Comparison of ENCODE assay signal across 31 cellular contexts in the genomic region with DNA sequence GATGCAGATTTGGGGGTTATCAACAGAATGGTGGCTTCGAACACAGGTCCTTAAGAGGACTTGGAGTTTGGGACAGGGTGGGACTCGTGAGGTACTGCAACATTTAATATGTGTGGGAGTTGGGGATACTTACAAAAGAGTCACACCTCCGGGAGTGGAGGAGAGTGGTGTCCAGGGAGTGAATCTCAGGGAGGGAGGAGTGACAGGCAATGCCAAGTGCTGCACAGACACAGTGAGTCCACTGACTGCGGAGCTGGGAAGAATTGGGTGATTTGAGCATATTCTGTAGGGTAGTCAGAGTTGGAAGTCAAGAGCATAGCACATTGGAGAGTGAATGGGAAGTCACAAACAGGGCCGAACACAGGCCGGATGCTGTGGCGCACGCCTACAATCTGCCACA. TPM values are rescaled to one million over a fixed set of nuclear protein-coding genes. Genes with fewer than 3 reads are reported as not detected.
DNase-seq lines count a peak whose midpoint lies in the region; ATAC-seq, FAIRE-seq and TF ChIP-seq lines count a peak whose summit lies in the region.
"Had no signal": no experiment of that assay in that cellular context is flagged by ENCODE, and none has a peak within 500 bp of the region (broad histone marks: within the 10 kb centered on the region; RNA-seq: fewer than 3 reads in every experiment).

No MANE protein-coding gene starts in this region.

- no peak overlapping the region for H4K91ac ChIP-seq in trophoblast cell (ENCODE audit: low read depth, low read length)

- H4K20me1 ChIP-seq in GM23338 (replicated peaks; ENCODE audit: insufficient read depth) = peaks cover 87% of the 10 kb centered on the region
- peaks cover 16% of the 10 kb centered on the region for H4K20me1 ChIP-seq in GM12878 (ENCODE audit: control insufficient read depth, insufficient read depth)

- no peak overlapping the region for H2BK120ac ChIP-seq in trophoblast cell (ENCODE audit: insufficient read depth, low read length, poor library complexity)

- 95% methylated on average over 8 of the region's 8 CpGs for WGBS in GM12878 (ENCODE audit: insufficient coverage, insufficient replicate concordance, low lambda C conversion rate, missing lambda C conversion rate)
- WGBS in trophoblast cell (ENCODE audit: extremely low coverage, insufficient coverage, insufficient read length) = no CpG with 5 or more reads among the region's 8 CpGs
- WGBS in right lobe of liver (ENCODE audit: insufficient coverage, low coverage, low lambda C conversion rate, missing lambda C conversion rate) = 83% methylated on average over 4 of the region's 8 CpGs

- RAD21 ChIA-PET in GM12878 (lab: Charles Lee; ENCODE audit: unreplicated experiment) = no interaction called here

- peak overlapping the region; percentile 44 for H3K27ac Mint-ChIP-seq in activated CD8-positive, alpha-beta memory T cell treated with anti-CD3 and anti-CD28 coated beads, Interleukin-2, amount 10 ng/mL, durations not matched to agents 7 days and 5 days
- no peak overlapping the region for H3K27ac Mint-ChIP-seq in GM23338

- SMC1A ChIA-PET in GM12878 (lab: Charles Lee; ENCODE audit: uncharacterized antibody, unreplicated experiment) = interaction anchor here (0.9 kb wide), 2 partner anchors 7 to 12 kb away, joined by 3 to 4 read pairs; no protein-coding TSS in a partner anchor

- H3K4me2 ChIP-seq in GM23338 (no peak overlapping the region), GM12878 (ENCODE audit: control insufficient read depth, insufficient read depth) (peak overlapping the region; percentile 32), trophoblast cell (ENCODE audit: low read length) (no peak overlapping the region)
- H3K4me2 ChIP-seq: A549, PC-9 had no signal

- H3K9me3 ChIP-seq in GM12878 (replicated peaks; ENCODE audit: control insufficient read depth, insufficient read depth, low read length) = no peaks in the 10 kb centered on the region
- no peaks in the 10 kb centered on the region for H3K9me3 ChIP-seq in trophoblast cell (ENCODE audit: insufficient read depth, low read depth, low read length)
- H3K9me3 ChIP-seq in right lobe of liver = no peaks in the 10 kb centered on the region
- H3K9me3 ChIP-seq: A549, prostate gland, sigmoid colon, thoracic aorta had no signal

- POLR2A ChIA-PET in GM12878 (lab: Charles Lee) = no interaction called here

- H4K8ac ChIP-seq in trophoblast cell (ENCODE audit: low read depth, low read length) = no peak overlapping the region

- no peak for TF ChIP-seq EP300 in GM12878 (IDR thresholded peaks at IDR 0.05; ENCODE audit: borderline replicate concordance in 1 of 2, control insufficient read depth in 1 of 2, low read depth in 2 of 2, low read length in 2 of 2)

- TSS peak; percentile 5 for BruUV-seq in GM12878 (replicated peaks; lab: Mats Ljungman, UMichigan)

- H3K4me3 Mint-ChIP-seq in activated CD8-positive, alpha-beta memory T cell treated with anti-CD3 and anti-CD28 coated beads, Interleukin-2, amount 10 ng/mL, durations not matched to agents 7 days and 5 days = no peak overlapping the region
- H3K4me3 Mint-ChIP-seq in GM23338 = no peak overlapping the region

- H3K9me3 Mint-ChIP-seq in activated CD8-positive, alpha-beta memory T cell treated with anti-CD3 and anti-CD28 coated beads, Interleukin-2, amount 10 ng/mL, durations not matched to agents 7 days and 5 days (ENCODE audit: low read depth) = no peaks in the 10 kb centered on the region
- H3K9me3 Mint-ChIP-seq in GM23338 = no peaks in the 10 kb centered on the region

- H3K79me1 ChIP-seq in trophoblast cell (ENCODE audit: low read length) = peaks cover 7% of the 10 kb centered on the region

- peaks cover 5% of the 10 kb centered on the region; the same call in 1 of the 2 replicates for H3K36me3 ChIP-seq in GM23338 (ENCODE audit: insufficient read depth)
- H3K36me3 ChIP-seq in GM12878 (ENCODE audit: control insufficient read depth in 2 of 2, insufficient read depth in 2 of 2, low read length in 1 of 2) = peaks cover 0 to 17% of the 10 kb centered on the region in 2 experiments; a peak in 3 of 4 replicates
- H3K36me3 ChIP-seq in trophoblast cell (ENCODE audit: control insufficient read depth in 1 of 2, insufficient read depth in 2 of 2, low read length in 2 of 2) = peaks cover 8 to 19% of the 10 kb centered on the region in 2 experiments
- peaks cover 0 to 8% (median 0%) of the 10 kb centered on the region in 4 donors for H3K36me3 ChIP-seq in right lobe of liver
- H3K36me3 ChIP-seq: prostate gland, thoracic aorta had no signal

- peaks cover 97% of the 10 kb centered on the region for H3K79me2 ChIP-seq in GM23338 (replicated peaks; ENCODE audit: insufficient read depth)
- peaks cover 96% of the 10 kb centered on the region for H3K79me2 ChIP-seq in GM12878 (ENCODE audit: control insufficient read depth, insufficient read depth, low read length)
- H3K79me2 ChIP-seq in trophoblast cell (ENCODE audit: control insufficient read depth, insufficient read depth, low read length, poor library complexity) = peaks cover 44% of the 10 kb centered on the region

- H3K4me1 ChIP-seq in GM23338 (ENCODE audit: insufficient read depth) (peaks cover 20% of the 10 kb centered on the region), GM12878 (ENCODE audit: control insufficient read depth, insufficient read depth, low read length) (0 out of 2 replicates have a peak, but pooled peaks cover 4% of the 10 kb centered on the region), trophoblast cell (ENCODE audit: control insufficient read depth in 1 of 2, insufficient read depth in 2 of 2, low read length in 2 of 2) (peaks cover 3 to 14% of the 10 kb centered on the region in 2 experiments), right lobe of liver (peaks cover 0 to 19% (median 6%) of the 10 kb centered on the region in 4 donors)

- CTCF ChIA-PET in activated CD8-positive, alpha-beta memory T cell treated with anti-CD3 and anti-CD28 coated beads, Interleukin-2, amount 10 ng/mL, durations not matched to agents 7 days and 5 days (lab: Charles Lee) = no interaction called here
- CTCF ChIA-PET in GM12878 (lab: Yijun Ruan, JAX) = no interaction called here

- no peak overlapping the region for H4K12ac ChIP-seq in trophoblast cell (ENCODE audit: low read depth, low read length)

- no peak overlapping the region for H3K23ac ChIP-seq in trophoblast cell (ENCODE audit: low read length)

- no peaks in the 10 kb centered on the region for H3K27me3 Mint-ChIP-seq in activated CD8-positive, alpha-beta memory T cell treated with anti-CD3 and anti-CD28 coated beads, Interleukin-2, amount 10 ng/mL, durations not matched to agents 7 days and 5 days
- peaks cover 2% of the 10 kb centered on the region for H3K27me3 Mint-ChIP-seq in GM23338 (ENCODE audit: insufficient read depth, low read depth, poor library complexity)

- no peak for DNase-seq in activated CD8-positive, alpha-beta memory T cell treated with anti-CD3 and anti-CD28 coated beads, Interleukin-2, amount 10 ng/mL, durations not matched to agents 7 days and 5 days
- no peak for DNase-seq in activated CD8-positive, alpha-beta memory T cell treated with anti-CD3 and anti-CD28 coated beads, Interleukin-2, amount 50 U/mL, for 4 hours
- DNase-seq in GM23338 (ENCODE audit: low spot score) (no peak), GM12878 (ENCODE audit: low read depth, low spot score) (no peak), trophoblast cell (no peak), cerebellar cortex (ENCODE audit: low spot score) (no peak), right lobe of liver (no peak), H54 (ENCODE audit: insufficient read length, low spot score) (no peak)
- DNase-seq: activated CD4-positive, alpha-beta T cell treated with anti-CD3 and anti-CD28 coated beads, Interleukin-2, amount 50 U/mL, for 1 hour; activated naive CD4-positive, alpha-beta T cell; AML-193; anterior cingulate cortex; cortex of kidney; foreskin fibroblast; heart right ventricle; kidney glomerular epithelial cell; mammary epithelial cell; NCI-H1092; NCI-H187; NCI-H2171 treated with DMSO at 0.1 percent for 48 hours; NCI-H526 treated with DMSO at 0.1 percent for 48 hours; PC-9; SHP77; sigmoid colon; stimulated activated CD4-positive, alpha-beta T cell treated with anti-CD3 and anti-CD28 coated beads, Interleukin-15, amount 100 ng/mL, for 24 hours; stimulated activated naive CD4-positive, alpha-beta T cell treated with Interleukin-2 at 50 U/mL for 16 hours had no signal

- ATAC-seq in activated CD8-positive, alpha-beta memory T cell treated with anti-CD3 and anti-CD28 coated beads, Interleukin-2, amount 10 ng/mL, durations not matched to agents 7 days and 5 days = no peak
- ATAC-seq in GM23338 (no peak), GM12878 (no peak), right lobe of liver (no peak)
- ATAC-seq: A549, esophagus mucosa, heart right ventricle had no signal

- no peak overlapping the region for H3K18ac ChIP-seq in trophoblast cell (ENCODE audit: low read length)

- no peak overlapping the region for H2BK5ac ChIP-seq in trophoblast cell (ENCODE audit: low read depth, low read length, poor library complexity)

- H2AFZ ChIP-seq in GM23338 (no peak overlapping the region), GM12878 (ENCODE audit: control insufficient read depth, low read depth, low read length) (no peak overlapping the region), trophoblast cell (ENCODE audit: insufficient read depth, low read length, poor library complexity) (no peak overlapping the region)
- H2AFZ ChIP-seq: PC-9 had no signal

- no peak for TF ChIP-seq RAD21 in GM12878 (IDR thresholded peaks at IDR 0.05; ENCODE audit: insufficient read depth, low read depth, low read length)

- FAIRE-seq in GM12878 (lab: Jason Lieb, UNC) (no peak), H54 (lab: Jason Lieb, UNC) (no peak)
- FAIRE-seq: A549, H1 had no signal

- peak overlapping the region; percentile 91 for H3K4ac ChIP-seq in trophoblast cell (ENCODE audit: low read depth, low read length)

- H3K36me3 Mint-ChIP-seq in activated CD8-positive, alpha-beta memory T cell treated with anti-CD3 and anti-CD28 coated beads, Interleukin-2, amount 10 ng/mL, durations not matched to agents 7 days and 5 days = peaks cover 49% of the 10 kb centered on the region
- H3K36me3 Mint-ChIP-seq in GM23338 (ENCODE audit: low read depth) = peaks cover 33% of the 10 kb centered on the region

- no peak overlapping the region for H3K14ac ChIP-seq in trophoblast cell (ENCODE audit: low read length)

- H3K4me1 Mint-ChIP-seq in activated CD8-positive, alpha-beta memory T cell treated with anti-CD3 and anti-CD28 coated beads, Interleukin-2, amount 10 ng/mL, durations not matched to agents 7 days and 5 days = peaks cover 48% of the 10 kb centered on the region
- H3K4me1 Mint-ChIP-seq in GM23338 = peaks cover 50% of the 10 kb centered on the region

- intact Hi-C loops in GM12878 (cut with micrococcal nuclease; ENCODE audit: unreplicated experiment) = no loop called here
- intact Hi-C loops in right lobe of liver (cut with DNase I) = no loop called here

- H3K4me3 ChIP-seq in GM23338 (no peak overlapping the region), GM12878 (no peak overlapping the region; the same call in 1 of the 2 replicates), trophoblast cell (ENCODE audit: low read depth, low read length) (no peak overlapping the region), right lobe of liver (no peak overlapping the region)
- H3K4me3 ChIP-seq: A549, heart right ventricle, PC-9, prostate gland, sigmoid colon, thoracic aorta had no signal

- no peak overlapping the region for H2BK12ac ChIP-seq in trophoblast cell (ENCODE audit: low read length)

- H3K9ac ChIP-seq in GM12878 (ENCODE audit: control insufficient read depth, insufficient read depth, low read length) (no peak overlapping the region), trophoblast cell (ENCODE audit: low read length) (no peak overlapping the region)

- H3K27ac ChIP-seq in GM23338 (ENCODE audit: low read depth) (0 out of 2 replicates have a peak overlapping the region, but pooled peaks have one; percentile 42), GM12878 (ENCODE audit: control insufficient read depth, insufficient read depth) (no peak overlapping the region), trophoblast cell (ENCODE audit: low read depth, low read length) (no peak overlapping the region), right lobe of liver (no peak overlapping the region)
- H3K27ac ChIP-seq: A549, heart right ventricle, PC-9, prostate gland, sigmoid colon, thoracic aorta had no signal

- H3K9me2 ChIP-seq in GM23338 (ENCODE audit: insufficient read depth) = no peaks in the 10 kb centered on the region

- TF ChIP-seq POLR2A in GM12878 (IDR thresholded peaks at IDR 0.05; ENCODE audit: low read depth, low read length) = no peak
- TF ChIP-seq POLR2A in right lobe of liver (IDR thresholded peaks at IDR 0.05) = no peak
- TF ChIP-seq POLR2A in H54 (IDR thresholded peaks at IDR 0.05; ENCODE audit: low read depth, low read length) = no peak

- no peak for TF ChIP-seq CTCF in GM23338 (conservative IDR thresholded peaks at IDR 0.05; ENCODE audit: low read depth in 2 of 2)
- TF ChIP-seq CTCF in GM12878 (IDR thresholded peaks at IDR 0.05 in 2 of 3, conservative IDR thresholded peaks at IDR 0.05 in 1 of 3; ENCODE audit: control insufficient read depth in 2 of 3, extremely low read depth in 1 of 3, insufficient read depth in 1 of 3, low read depth in 3 of 3, low read length in 3 of 3) = no peak
- no peak for TF ChIP-seq CTCF in right lobe of liver (IDR thresholded peaks at IDR 0.05)

- H2AK5ac ChIP-seq in trophoblast cell (ENCODE audit: low read length) = no peak overlapping the region

- H3F3A ChIP-seq in GM23338 (replicated peaks; ENCODE audit: low read depth) = 0 out of 2 replicates have a peak, but pooled peaks cover 2% of the 10 kb centered on the region

- in situ Hi-C loops in GM12878 (cut with MboI) = no loop called here

- H3K27me3 ChIP-seq in GM23338 (ENCODE audit: insufficient read depth) (no peaks in the 10 kb centered on the region), GM12878 (replicated peaks in 1 of 2; ENCODE audit: control insufficient read depth in 2 of 2, insufficient read depth in 2 of 2, low read length in 1 of 2) (no peaks in the 10 kb centered on the region), trophoblast cell (ENCODE audit: insufficient read depth, low read length) (no peaks in the 10 kb centered on the region), right lobe of liver (no peaks in the 10 kb centered on the region)
- H3K27me3 ChIP-seq: heart right ventricle, sigmoid colon had no signal

RNA-seq across cellular contexts. Expression of a gene that starts 5.1 kb away (rescaled TPM):
- total RNA-seq in activated CD8-positive, alpha-beta memory T cell treated with anti-CD3 and anti-CD28 coated beads, Interleukin-2, amount 10 ng/mL, durations not matched to agents 7 days and 5 days = 10 to 100 TPM; 54.8 to 62.1 TPM
- total RNA-seq in GM23338 (2014; rRNA removed; shearing (Covaris generic)) = 76.2 and 76.9 TPM in 2 replicates
- polyA plus RNA-seq in GM23338 (2016; fragmentation: Nextera tagmentation; extraction: Ambion mirVana) (13.6 and 16.8 TPM in 2 replicates), GM12878 (2011; rRNA removed) (47.2 and 54.8 TPM in 2 replicates), GM12878 (2014; fragmentation: Illumina TruSeq; extraction: Trizol) (46.0 and 57.9 TPM in 2 replicates), GM12878 (2014; fragmentation: Nextera tagmentation; extraction: Ambion mirVana) (10 to 100 TPM in 1 of 2 experiments, 1 to 10 TPM in 1; 7.9 to 10.8 TPM), GM12878 (2014; rRNA removed) (41.0 and 44.5 TPM in 2 replicates), GM12878 (2016; fragmentation: Nextera tagmentation; extraction: Ambion mirVana) (10 to 100 TPM; 17.6 to 26.4 TPM)
- total RNA-seq in GM12878 (2013; cell fraction: nucleolus; rRNA removed) = 262 and 269 TPM in 2 replicates
- total RNA-seq in GM12878 (2014; rRNA removed) (65.9 and 82.0 TPM in 2 replicates), GM12878 (2014; rRNA removed; fragmentation: Illumina TruSeq; extraction: Trizol) (59.9 and 60.2 TPM in 2 replicates), GM12878 (2021) (48.2 and 51.7 TPM in 2 replicates), right lobe of liver (10 to 100 TPM; 28.3 to 48.1 (median 31.9) TPM)
- polyA plus RNA-seq in GM12878 (2011; ENCODE audit: low read depth) = 16.7 TPM
- 34.3 and 36.0 TPM in 2 replicates for polyA plus RNA-seq in GM12878 (2011; cell fraction: cytosol; rRNA removed)
- 26.4 and 34.3 TPM in 2 replicates for polyA plus RNA-seq in GM12878 (2011; cell fraction: nucleus; rRNA removed)
- 24.2 and 25.6 TPM in 2 replicates for polyA plus RNA-seq in GM12878 (2012)
- polyA minus RNA-seq in GM12878 (2011; rRNA and poly(A)+ RNA removed) = 69.5 and 71.2 TPM in 2 replicates
- 24.5 and 26.7 TPM in 2 replicates for polyA minus RNA-seq in GM12878 (2011; cell fraction: cytosol; rRNA and poly(A)+ RNA removed)
- polyA minus RNA-seq in GM12878 (2011; cell fraction: nucleus; rRNA and poly(A)+ RNA removed) = 39.4 and 76.3 TPM in 2 replicates
- polyA plus RNA-seq in trophoblast cell (2013) = 40.7 and 41.8 TPM in 2 replicates
